Comparison of ENCODE assay signal across 8 cellular contexts in the genomic region with DNA sequence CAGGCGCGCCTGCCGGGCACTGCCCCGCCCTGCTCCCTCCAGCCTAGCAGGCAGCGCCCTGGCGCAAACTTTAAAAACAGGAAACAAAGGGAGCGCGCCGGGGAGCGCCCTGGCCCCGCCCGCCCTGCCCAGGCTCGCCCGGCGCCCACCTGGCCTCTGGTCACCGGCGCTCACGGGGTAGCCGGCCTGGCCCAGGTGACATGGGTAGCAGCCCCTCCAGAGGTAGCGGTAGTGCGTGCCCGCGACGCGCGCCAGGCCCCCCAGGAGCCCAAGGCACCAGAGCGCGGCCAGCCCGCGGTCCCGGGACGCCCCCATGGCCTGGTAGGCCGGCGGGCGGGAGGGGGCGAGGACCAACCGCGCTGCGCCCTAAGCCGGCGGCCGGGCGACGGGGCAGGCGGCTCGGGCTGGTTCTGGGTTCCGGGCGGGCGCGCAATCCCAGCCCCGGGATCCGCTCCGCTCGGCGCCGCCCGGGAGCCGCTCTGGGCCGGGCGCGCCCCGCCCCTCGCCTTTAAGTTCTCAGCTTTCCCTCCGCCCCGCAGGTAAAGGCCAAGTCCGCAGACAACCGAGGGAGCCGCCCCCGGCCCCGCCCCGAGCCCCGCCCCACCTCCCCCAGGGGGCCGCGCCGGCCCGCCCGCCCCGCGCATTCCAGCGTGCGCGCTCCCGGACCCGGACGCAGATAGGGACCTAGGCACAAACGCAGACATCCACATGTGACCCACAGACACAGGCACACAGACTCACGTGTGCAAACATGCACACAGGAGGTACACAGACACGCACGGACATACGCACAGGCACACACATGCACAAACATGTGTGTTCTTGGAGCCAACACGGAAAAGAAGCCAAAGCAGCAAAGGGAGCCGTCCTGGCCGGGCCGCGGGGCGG.
DNase-seq lines count a peak whose midpoint lies in the region; ATAC-seq and TF ChIP-seq lines count a peak whose summit lies in the region.

No MANE protein-coding gene starts in this region.

- DNase-seq in NCI-H526 treated with DMSO at 0.1 percent for 48 hours (lab: John Stamatoyannopoulos, UW) (peak; percentile 54), epithelial cell of proximal tubule (ENCODE audit: low read depth) (no peak), naive B cell (peak; percentile 74), mesenteric fat pad (ENCODE audit: low spot score) (no peak)
- peak; percentile 85 for DNase-seq in activated CD8-positive, alpha-beta memory T cell treated with anti-CD3 and anti-CD28 coated beads, Interleukin-2, amount 50 U/mL, for 48 hours
- DNase-seq in stimulated activated CD8-positive, alpha-beta memory T cell treated with anti-CD3 and anti-CD28 coated beads, Interleukin-7, amount 100 ng/mL, for 1 hour (ENCODE audit: low read depth in 2 of 2), result peak; percentile 48 to 50

- no peaks in the 10 kb centered on the region for H3K9me3 ChIP-seq in ES-I3 (ENCODE audit: control insufficient read depth, insufficient read depth, low read length)

- H3K36me3 ChIP-seq in ES-I3 (ENCODE audit: insufficient read depth, low read length), result no peaks in the 10 kb centered on the region

- peak overlapping the region; percentile 72 to 93 (median 87) for H3K4me3 Mint-ChIP-seq in naive B cell

- peak overlapping the region; percentile 49 to 97 (median 88) for H3K27ac Mint-ChIP-seq in naive B cell

- H3K9me3 Mint-ChIP-seq in naive B cell, result no peaks in the 10 kb centered on the region

- no peaks in the 10 kb centered on the region for H3K27me3 Mint-ChIP-seq in naive B cell

- H3K9ac ChIP-seq in ES-I3 (ENCODE audit: low read depth, low read length), result peak overlapping the region; percentile 72

- H3K36me3 Mint-ChIP-seq in naive B cell, result no peaks in the 10 kb centered on the region

- no peak for TF ChIP-seq CTCF in epithelial cell of proximal tubule (conservative IDR thresholded peaks at IDR 0.05; ENCODE audit: low read depth, low read length)

- H3K4me1 Mint-ChIP-seq in naive B cell, result peaks cover 12 to 43% (median 13%) of the 10 kb centered on the region in 3 donors

- H3K4me3 ChIP-seq in epithelial cell of proximal tubule (ENCODE audit: low read depth, low read length), result peak overlapping the region; percentile 60

- ATAC-seq in naive B cell (ENCODE audit: low read depth in 2 of 2), result peak; percentile 75 to 76
- no peak for ATAC-seq in GM18873 (IDR thresholded peaks at IDR 0.05; ENCODE audit: low FRiP score, unreplicated experiment)

- H3K4me1 ChIP-seq in ES-I3 (ENCODE audit: insufficient read depth, low read length), result no peaks in the 10 kb centered on the region; the same call in 1 of the 2 replicates

Comparison
In these comparisons a context has a peak if more than half of its experiments do, and no peak if none do; other contexts are left out.
1. DNase-seq: peak in NCI-H526 treated with DMSO at 0.1 percent for 48 hours (single experiment), activated CD8-positive, alpha-beta memory T cell treated with anti-CD3 and anti-CD28 coated beads, Interleukin-2, amount 50 U/mL, for 48 hours (single experiment), naive B cell (single experiment) and stimulated activated CD8-positive, alpha-beta memory T cell treated with anti-CD3 and anti-CD28 coated beads, Interleukin-7, amount 100 ng/mL, for 1 hour (2 of 2); none in epithelial cell of proximal tubule (single experiment) and mesenteric fat pad (single experiment).